In genomic region chr13:79541426-79542049, GRCh38 we compare ENCODE assay signal across 8 cellular contexts.
DNase-seq lines count a peak whose midpoint lies in the region; ATAC-seq and TF ChIP-seq lines count a peak whose summit lies in the region.

No MANE protein-coding gene starts in this region.

- no peak overlapping the region for H3K4me3 Mint-ChIP-seq in activated T-helper 17 cell treated with anti-CD3 and anti-CD28 coated beads, Interleukin-2, amount 50 U/mL, for 72 hours

- POLR2A ChIA-PET in SK-N-SH (lab: Yijun Ruan, JAX): no interaction called here

- H3K27ac ChIP-seq in Karpas-422 (ENCODE audit: low read length): no peak overlapping the region
- H3K27ac ChIP-seq in SK-N-SH (ENCODE audit: low read depth in 2 of 2, low read length in 1 of 2): peak overlapping the region in 1 of 2 experiments; percentile 16; a peak in 1 of 4 replicates
- no peak overlapping the region for H3K27ac ChIP-seq in psoas muscle

- CTCF ChIA-PET in SK-N-SH (lab: Yijun Ruan, JAX): interaction anchor here (0.6 to 8.0 kb wide), 20 partner anchors 8 to 1028 kb away, joined by 3 to 99 read pairs (median 4); no protein-coding TSS in a partner anchor

- intact Hi-C loops in psoas muscle (cut with DNase I): loop anchor here (1.0 to 2.0 kb wide), 2 partner anchors 117 kb away; no protein-coding TSS in a partner anchor

- H3K4me2 ChIP-seq in Karpas-422 (ENCODE audit: low read depth, low read length, poor library complexity, severe bottlenecking): no peak overlapping the region
- H3K4me2 ChIP-seq in SK-N-SH: no peak overlapping the region

- TF ChIP-seq RAD21 in SK-N-SH (IDR thresholded peaks at IDR 0.05; ENCODE audit: low read length): peak; percentile 92

- ATAC-seq in GM19455 (IDR thresholded peaks at IDR 0.05; ENCODE audit: unreplicated experiment): peak; percentile 85
- peak in 3 of 4 donors; percentile 56 to 80 (median 59) for ATAC-seq in psoas muscle
- ATAC-seq in HG03439 (IDR thresholded peaks at IDR 0.05; ENCODE audit: unreplicated experiment): no peak
- ATAC-seq in activated T-helper 17 cell treated with anti-CD3 and anti-CD28 coated beads, Interleukin-2, amount 50 U/mL, for 72 hours (replicated peaks): no peak

- no peak overlapping the region for H3K27ac Mint-ChIP-seq in activated T-helper 17 cell treated with anti-CD3 and anti-CD28 coated beads, Interleukin-2, amount 50 U/mL, for 72 hours

- H3K9ac ChIP-seq in Karpas-422 (ENCODE audit: low read length) (no peak overlapping the region), SK-N-SH (no peak overlapping the region)

- H3K9me3 ChIP-seq in Karpas-422 (ENCODE audit: low read length): no peaks in the 10 kb centered on the region
- H3K9me3 ChIP-seq in SK-N-SH: no peaks in the 10 kb centered on the region
- H3K9me3 ChIP-seq in psoas muscle: no peaks in the 10 kb centered on the region

- TF ChIP-seq CTCF in SK-N-SH (IDR thresholded peaks at IDR 0.05): peak; percentile 89
- TF ChIP-seq CTCF in fibroblast of the aortic adventitia (IDR thresholded peaks at IDR 0.05; ENCODE audit: insufficient read depth, low read length): peak; percentile 61
- peak; percentile 94 for TF ChIP-seq CTCF in psoas muscle (IDR thresholded peaks at IDR 0.05)

- no peaks in the 10 kb centered on the region for H3K9me2 ChIP-seq in Karpas-422 (replicated peaks; ENCODE audit: insufficient read depth, low read length)
- no peaks in the 10 kb centered on the region for H3K9me2 ChIP-seq in SK-N-SH

- H3K27me3 Mint-ChIP-seq in activated T-helper 17 cell treated with anti-CD3 and anti-CD28 coated beads, Interleukin-2, amount 50 U/mL, for 72 hours: no peaks in the 10 kb centered on the region

- 0% methylated on average over 1 of the region's 1 CpG for WGBS in SK-N-SH (ENCODE audit: low lambda C conversion rate)
- 0 to 5% (median 2%) methylated on average over 1 of the region's 1 CpG for WGBS in psoas muscle, 3 donors

- H3K36me3 ChIP-seq in Karpas-422 (ENCODE audit: insufficient read depth, low read length): no peaks in the 10 kb centered on the region
- H3K36me3 ChIP-seq in SK-N-SH (replicated peaks in 1 of 2; ENCODE audit: control insufficient read depth in 1 of 2, insufficient read depth in 2 of 2, low read length in 1 of 2): peaks cover 6 to 10% of the 10 kb centered on the region in 2 experiments
- peaks cover 0 to 12% of the 10 kb centered on the region in 2 donors for H3K36me3 ChIP-seq in psoas muscle (ENCODE audit: insufficient read depth in 1 of 2, low read depth in 1 of 2)

- H3K9me3 Mint-ChIP-seq in activated T-helper 17 cell treated with anti-CD3 and anti-CD28 coated beads, Interleukin-2, amount 50 U/mL, for 72 hours: no peaks in the 10 kb centered on the region

- H3K4me3 ChIP-seq in Karpas-422 (ENCODE audit: low read length) (no peak overlapping the region), SK-N-SH (ENCODE audit: low read depth in 2 of 2, low read length in 1 of 2) (no peak overlapping the region; a peak in 1 of 4 replicates), fibroblast of the aortic adventitia (ENCODE audit: low read depth, low read length) (no peak overlapping the region), psoas muscle (no peak overlapping the region)

- H3K36me3 Mint-ChIP-seq in activated T-helper 17 cell treated with anti-CD3 and anti-CD28 coated beads, Interleukin-2, amount 50 U/mL, for 72 hours (ENCODE audit: low read depth): peaks cover 59% of the 10 kb centered on the region

- no peaks in the 10 kb centered on the region for H3K79me2 ChIP-seq in Karpas-422 (ENCODE audit: low read length)
- no peaks in the 10 kb centered on the region for H3K79me2 ChIP-seq in SK-N-SH (ENCODE audit: insufficient read depth)

- peaks cover 7% of the 10 kb centered on the region for H3K4me1 Mint-ChIP-seq in activated T-helper 17 cell treated with anti-CD3 and anti-CD28 coated beads, Interleukin-2, amount 50 U/mL, for 72 hours

- H3K4me1 ChIP-seq in Karpas-422 (ENCODE audit: low read length): no peaks in the 10 kb centered on the region; the same call in 1 of the 2 replicates
- H3K4me1 ChIP-seq in SK-N-SH (ENCODE audit: control insufficient read depth in 1 of 2, insufficient read depth in 2 of 2, low read depth in 1 of 2, low read length in 1 of 2): peaks cover 0 to 3% of the 10 kb centered on the region in 2 experiments; a peak in 2 of 4 replicates
- peaks cover 3% of the 10 kb centered on the region for H3K4me1 ChIP-seq in psoas muscle

- TF ChIP-seq EP300 in SK-N-SH (IDR thresholded peaks at IDR 0.05; ENCODE audit: borderline replicate concordance in 1 of 2, low read depth in 1 of 2, low read length in 1 of 2): no peak

- DNase-seq in DMS53 (lab: John Stamatoyannopoulos, UW) (peak; percentile 50), Karpas-422 (peak; percentile 86), SK-N-SH (peak; percentile 21), fibroblast of the aortic adventitia (ENCODE audit: low read depth) (peak; percentile 87), psoas muscle (no peak)

- H3F3A ChIP-seq in SK-N-SH (replicated peaks; ENCODE audit: insufficient read depth): peaks cover 4% of the 10 kb centered on the region

- H4K20me1 ChIP-seq in Karpas-422 (ENCODE audit: insufficient read depth, low read depth, low read length) (no peaks in the 10 kb centered on the region), SK-N-SH (ENCODE audit: insufficient read depth) (no peaks in the 10 kb centered on the region)

- H2AFZ ChIP-seq in Karpas-422 (ENCODE audit: low read length): no peak overlapping the region
- no peak overlapping the region for H2AFZ ChIP-seq in SK-N-SH (ENCODE audit: low read depth)

- H3K27me3 ChIP-seq in Karpas-422 (ENCODE audit: low read length) (no peaks in the 10 kb centered on the region), SK-N-SH (ENCODE audit: insufficient read depth) (no peaks in the 10 kb centered on the region), psoas muscle (ENCODE audit: insufficient read depth in 3 of 3, low read length in 2 of 3) (no peaks in the 10 kb centered on the region)

TF ChIP-seq in SK-N-SH, 30 proteins besides CTCF, POLR2A, EP300 and RAD21:
- TF ChIP-seq TAF1 (IDR thresholded peaks at IDR 0.05; ENCODE audit: borderline replicate concordance, low read depth, low read length) (no peak), RXRA (IDR thresholded peaks at IDR 0.05; ENCODE audit: borderline replicate concordance, low read depth) (no peak), YY1 (IDR thresholded peaks at IDR 0.05; ENCODE audit: low read depth) (no peak), FOSL2 (IDR thresholded peaks at IDR 0.05; ENCODE audit: borderline replicate concordance, low read depth) (no peak), FOXJ3 (CRISPR knock-in tag; IDR thresholded peaks at IDR 0.05) (no peak), SMC3 (IDR thresholded peaks at IDR 0.05; ENCODE audit: low read depth, low read length) (peak; percentile 80), MXI1 (IDR thresholded peaks at IDR 0.05; ENCODE audit: low read depth, low read length) (no peak), NRF1 (IDR thresholded peaks at IDR 0.05; ENCODE audit: low read depth, low read length) (no peak)

Comparison
In these comparisons a context has a peak if more than half of its experiments do, and no peak if none do; other contexts are left out.
1. DNase-seq: peak in DMS53 (single experiment), Karpas-422 (single experiment), SK-N-SH (single experiment) and fibroblast of the aortic adventitia (single experiment); none in psoas muscle (0 of 2).
2. ATAC-seq: peak in GM19455 (single experiment) and psoas muscle (3 of 4); none in HG03439 (single experiment) and activated T-helper 17 cell treated with anti-CD3 and anti-CD28 coated beads, Interleukin-2, amount 50 U/mL, for 72 hours (single experiment).
3. Peak in every context shown above with its lines, with median percentiles within 50 percentile points of each other: CTCF ChIP-seq.